In the genomic region with DNA sequence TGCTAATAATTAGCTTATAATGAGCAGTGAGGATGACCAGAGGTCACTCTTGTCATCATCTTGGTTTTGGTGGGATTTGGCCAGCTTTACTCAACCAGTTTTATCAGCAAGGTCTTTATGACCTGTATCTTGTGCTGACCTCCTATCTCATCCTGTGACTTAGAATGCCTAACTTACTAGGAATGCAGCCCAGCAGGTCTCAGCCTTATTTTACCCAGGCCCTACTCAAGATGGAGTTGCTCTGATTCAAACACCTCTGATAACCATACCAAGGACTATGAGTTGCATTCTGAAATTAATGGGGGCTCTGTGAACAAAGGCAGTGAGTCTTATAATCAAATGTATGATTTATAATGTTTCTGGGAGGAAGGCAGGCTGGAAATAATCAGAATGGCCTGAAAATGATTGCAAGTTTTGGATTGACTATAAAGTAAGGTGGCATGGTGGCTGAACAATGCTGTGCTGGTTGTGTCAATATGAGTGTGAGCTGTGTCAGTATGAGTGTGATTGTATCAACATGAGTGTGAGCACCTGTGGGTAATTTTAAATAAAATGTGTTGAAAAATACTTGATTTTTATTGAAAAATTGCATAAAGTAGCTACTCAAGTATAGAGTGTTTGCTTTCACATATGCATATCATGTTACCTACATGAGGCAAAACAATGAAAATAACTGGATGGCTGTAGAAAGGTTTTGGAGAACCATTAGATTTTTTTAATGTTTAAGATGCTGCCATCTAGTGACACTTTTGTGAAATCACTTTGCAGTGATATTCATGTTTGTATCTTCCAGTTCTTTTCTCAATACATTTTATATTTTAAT, we compare ENCODE assay signal across 9 cellular contexts.
DNase-seq lines count a peak whose midpoint lies in the region; ATAC-seq and TF ChIP-seq lines count a peak whose summit lies in the region.
"Had no signal": no experiment of that assay in that cellular context is flagged by ENCODE, and none has a peak within 500 bp of the region (broad histone marks: within the 10 kb centered on the region; RNA-seq: fewer than 3 reads in every experiment).

No MANE protein-coding gene starts in this region.

- peaks cover 13% of the 10 kb centered on the region for H3K4me1 ChIP-seq in suprapubic skin

- no peaks in the 10 kb centered on the region for H3K36me3 ChIP-seq in suprapubic skin

- no peak for TF ChIP-seq EP300 in suprapubic skin (IDR thresholded peaks at IDR 0.05)

- TF ChIP-seq CTCF in foreskin fibroblast (IDR thresholded peaks at IDR 0.05; ENCODE audit: low read depth, low read length), result peak; percentile 43
- TF ChIP-seq CTCF in suprapubic skin (IDR thresholded peaks at IDR 0.05), result peak; percentile 7 to 36

- H3K4me3 ChIP-seq in foreskin fibroblast (ENCODE audit: low read depth in 1 of 2, low read length in 2 of 2) (no peak overlapping the region), suprapubic skin (no peak overlapping the region)
- H3K4me3 ChIP-seq: skin epidermis had no signal

- H3K27me3 ChIP-seq in suprapubic skin, result no peaks in the 10 kb centered on the region

- in situ Hi-C loops in Caki2 (cut with HindIII; ENCODE audit: low pct_unique_long_range_greater_than_20kb, low sequenced_read_pairs) (no loop called here), SK-MEL-5 (cut with HindIII; ENCODE audit: low pct_unique_long_range_greater_than_20kb, low sequenced_read_pairs) (no loop called here)

- no peaks in the 10 kb centered on the region for H3K9me3 ChIP-seq in suprapubic skin

- no peak overlapping the region for H3K27ac ChIP-seq in suprapubic skin

- TF ChIP-seq POLR2A in suprapubic skin (IDR thresholded peaks at IDR 0.05), result no peak

- DNase-seq in Caki2 (ENCODE audit: low read depth), result peak; percentile 29
- peak; percentile 61 for DNase-seq in HT-29 (ENCODE audit: low spot score)
- DNase-seq in SK-MEL-5 (ENCODE audit: low read depth, low spot score), result peak; percentile 55
- DNase-seq in foreskin fibroblast, result peak in 1 of 2 donors; percentile 61
- DNase-seq in suprapubic skin (ENCODE audit: low spot score in 2 of 2), result no peak
- no peak for DNase-seq in activated CD8-positive, alpha-beta memory T cell treated with anti-CD3 and anti-CD28 coated beads, Interleukin-2, amount 50 U/mL, for 4 hours
- no peak for DNase-seq in activated CD8-positive, alpha-beta memory T cell treated with anti-CD3 and anti-CD28 coated beads for 24 hours

- peak; percentile 57 for ATAC-seq in GM19035 (IDR thresholded peaks at IDR 0.05; ENCODE audit: unreplicated experiment)

Comparison
In these comparisons a context has a peak if more than half of its experiments do, and no peak if none do; other contexts are left out.
1. DNase-seq: peak in Caki2 (single experiment), HT-29 (single experiment) and SK-MEL-5 (single experiment); none in suprapubic skin (0 of 2), activated CD8-positive, alpha-beta memory T cell treated with anti-CD3 and anti-CD28 coated beads, Interleukin-2, amount 50 U/mL, for 4 hours (single experiment) and activated CD8-positive, alpha-beta memory T cell treated with anti-CD3 and anti-CD28 coated beads for 24 hours (single experiment).